Comparison of ENCODE assay signal across 8 cellular contexts in genomic region chr1:197399691-197400521, GRCh38.
A peak's percentile ranks its signal among the peaks of the same experiment; 100 is the strongest.
DNase-seq lines count a peak whose midpoint lies in the region; ATAC-seq and TF ChIP-seq lines count a peak whose summit lies in the region.

No MANE protein-coding gene starts in this region.

- no peak for TF ChIP-seq POLR2A in right lobe of liver (IDR thresholded peaks at IDR 0.05)

- H3K36me3 ChIP-seq in right lobe of liver = no peaks in the 10 kb centered on the region

- no peaks in the 10 kb centered on the region for H3K9me3 Mint-ChIP-seq in T-helper 2 cell treated with Interferon-gamma antibody and Interleukin-4, amounts not matched to agents 5 μg/mL and 100 μg/mL, for 36 hours

- no peak overlapping the region for H3K27ac Mint-ChIP-seq in T-helper 2 cell treated with Interferon-gamma antibody and Interleukin-4, amounts not matched to agents 5 μg/mL and 100 μg/mL, for 36 hours

- no peak overlapping the region for H3K4me3 Mint-ChIP-seq in T-helper 2 cell treated with Interferon-gamma antibody and Interleukin-4, amounts not matched to agents 5 μg/mL and 100 μg/mL, for 36 hours

- H3K27me3 Mint-ChIP-seq in T-helper 2 cell treated with Interferon-gamma antibody and Interleukin-4, amounts not matched to agents 5 μg/mL and 100 μg/mL, for 36 hours (ENCODE audit: low read depth) = peaks cover 23% of the 10 kb centered on the region

- no peak overlapping the region for H3K27ac ChIP-seq in right lobe of liver

- peak; percentile 87 for ATAC-seq in GM19395 (IDR thresholded peaks at IDR 0.05; ENCODE audit: unreplicated experiment)
- peak; percentile 67 for ATAC-seq in HG03442 (IDR thresholded peaks at IDR 0.05; ENCODE audit: unreplicated experiment)
- peak; percentile 72 to 93 (median 88) for ATAC-seq in right lobe of liver

- H3K4me1 ChIP-seq in right lobe of liver = no peaks in the 10 kb centered on the region

- WGBS in right lobe of liver (ENCODE audit: insufficient coverage, low coverage, low lambda C conversion rate, missing lambda C conversion rate) = 5% methylated on average over 4 of the region's 4 CpGs

- DNase-seq in EH (ENCODE audit: low read depth) (peak; percentile 65), NCI-H69 (lab: John Stamatoyannopoulos, UW) (peak; percentile 74), amniotic stem cell (lab: John Stamatoyannopoulos, UW) (peak; percentile 22), right lobe of liver (peak in 1 of 3 donors; percentile 25)
- no peak for DNase-seq in effector CD8-positive, alpha-beta T cell (lab: John Stamatoyannopoulos, UW)
- no peak for DNase-seq in T-helper 2 cell treated with Interferon-gamma antibody and Interleukin-4, amounts not matched to agents 5 μg/mL and 100 μg/mL, for 36 hours (ENCODE audit: low spot score)

- no peaks in the 10 kb centered on the region for H3K27me3 ChIP-seq in right lobe of liver

- no peaks in the 10 kb centered on the region for H3K36me3 Mint-ChIP-seq in T-helper 2 cell treated with Interferon-gamma antibody and Interleukin-4, amounts not matched to agents 5 μg/mL and 100 μg/mL, for 36 hours (ENCODE audit: low read depth)

- H3K9me3 ChIP-seq in right lobe of liver = no peaks in the 10 kb centered on the region

- intact Hi-C loops in right lobe of liver (cut with DNase I) = no loop called here

- no peaks in the 10 kb centered on the region for H3K4me1 Mint-ChIP-seq in T-helper 2 cell treated with Interferon-gamma antibody and Interleukin-4, amounts not matched to agents 5 μg/mL and 100 μg/mL, for 36 hours (ENCODE audit: low read depth)

- no peak overlapping the region for H3K4me3 ChIP-seq in right lobe of liver

- TF ChIP-seq CTCF in right lobe of liver (IDR thresholded peaks at IDR 0.05) = peak; percentile 46 to 62 (median 48)

Comparison
In these comparisons a context has a peak if more than half of its experiments do, and no peak if none do; other contexts are left out.
1. DNase-seq: peak in EH (single experiment), NCI-H69 (single experiment) and amniotic stem cell (single experiment); none in effector CD8-positive, alpha-beta T cell (single experiment) and T-helper 2 cell treated with Interferon-gamma antibody and Interleukin-4, amounts not matched to agents 5 μg/mL and 100 μg/mL, for 36 hours (single experiment).
2. Peak in every context shown above with its lines, with median percentiles within 50 percentile points of each other: ATAC-seq.